1 cellular context compared by ENCODE assay signal in genomic region chr13:75359266-75359665, GRCh38.
A peak's percentile ranks its signal among the peaks of the same experiment; 100 is the strongest.
TF ChIP-seq lines count a peak whose summit lies in the region.

No MANE protein-coding gene starts in this region.

TF ChIP-seq in GM23338, 12 proteins besides CTCF, POLR2A, EP300 and RAD21 (continued from another document):
- peak; percentile 30; the same call in 1 of the 2 replicates for TF ChIP-seq ZNF462 (CRISPR knock-in tag; IDR thresholded peaks at IDR 0.05)
- no peak for TF ChIP-seq REST (IDR thresholded peaks at IDR 0.05; ENCODE audit: unreplicated experiment)
